ENCODE assay signal across 2 cellular contexts in genomic region chr5:93247126-93247525, GRCh38.
TF ChIP-seq lines count a peak whose summit lies in the region.

No MANE protein-coding gene starts in this region.

TF ChIP-seq in GM23338, 12 proteins besides CTCF, POLR2A, EP300 and RAD21 (continued from another document):
- TF ChIP-seq JUNB (IDR thresholded peaks at IDR 0.05; ENCODE audit: unreplicated experiment) (no peak), CREB1 (CRISPR knock-in tag; IDR thresholded peaks at IDR 0.05; ENCODE audit: low read depth) (no peak), ZNF114 (CRISPR knock-in tag; IDR thresholded peaks at IDR 0.05) (no peak), ZNF462 (CRISPR knock-in tag; IDR thresholded peaks at IDR 0.05) (no peak)

TF ChIP-seq in WTC11, 78 proteins besides CTCF, POLR2A, EP300 and RAD21:
- no peak for TF ChIP-seq PREB (CRISPR knock-in tag; IDR thresholded peaks at IDR 0.05; ENCODE audit: borderline replicate concordance)
- no peak for TF ChIP-seq ESRRA (CRISPR knock-in tag; IDR thresholded peaks at IDR 0.05; ENCODE audit: borderline replicate concordance)
- no peak for TF ChIP-seq USF1 (CRISPR knock-in tag; IDR thresholded peaks at IDR 0.05)
- no peak for TF ChIP-seq MXD4 (CRISPR knock-in tag; IDR thresholded peaks at IDR 0.05; ENCODE audit: borderline replicate concordance)
- no peak for TF ChIP-seq ZNF671 (CRISPR knock-in tag; IDR thresholded peaks at IDR 0.05)
- no peak for TF ChIP-seq KAT7 (CRISPR knock-in tag; IDR thresholded peaks at IDR 0.05; ENCODE audit: borderline replicate concordance)
- TF ChIP-seq AR (CRISPR knock-in tag; IDR thresholded peaks at IDR 0.05) = no peak
- TF ChIP-seq TP53 (CRISPR knock-in tag; IDR thresholded peaks at IDR 0.05) = no peak
- no peak for TF ChIP-seq NR2C2 (CRISPR knock-in tag; IDR thresholded peaks at IDR 0.05)
- TF ChIP-seq PRRX2 (CRISPR knock-in tag; IDR thresholded peaks at IDR 0.05) = no peak
- no peak for TF ChIP-seq OVOL2 (CRISPR knock-in tag; IDR thresholded peaks at IDR 0.05; ENCODE audit: borderline replicate concordance)
